ENCODE assay signal across 8 cellular contexts in genomic region chr1:205528887-205529825, GRCh38. TPM values are rescaled to one million over a fixed set of nuclear protein-coding genes. Genes with fewer than 3 reads are reported as not detected.
DNase-seq lines count a peak whose midpoint lies in the region; ATAC-seq and TF ChIP-seq lines count a peak whose summit lies in the region.

No MANE protein-coding gene starts in this region.

- H3K27me3 ChIP-seq in BJ (ENCODE audit: control insufficient read depth, insufficient read depth, low read length), result no peaks in the 10 kb centered on the region; the same call in 1 of the 2 replicates

- ATAC-seq in GM21381 (IDR thresholded peaks at IDR 0.05; ENCODE audit: unreplicated experiment) (peak; percentile 57), left colon (peak; percentile 76), GM18873 (IDR thresholded peaks at IDR 0.05; ENCODE audit: low FRiP score, unreplicated experiment) (no peak)

- peak; percentile 96 for TF ChIP-seq CTCF in BJ (IDR thresholded peaks at IDR 0.05; ENCODE audit: insufficient read depth, low read depth, low read length)

- CTCF ChIA-PET in BJ (lab: Yijun Ruan, JAX), result interaction anchor here (0.7 to 28.3 kb wide), 31 partner anchors 8 to 449 kb away, joined by 3 to 819 read pairs (median 5); partner anchors contain the start of genes CDK18 and ELK4

- no peaks in the 10 kb centered on the region for H3K36me3 ChIP-seq in BJ (ENCODE audit: control insufficient read depth, insufficient read depth, low read length)

- peak overlapping the region; percentile 37 for H3K4me3 ChIP-seq in BJ (ENCODE audit: low read depth, low read length)

- POLR2A ChIA-PET in BJ (lab: Charles Lee), result no interaction called here

- intact Hi-C loops in left colon (cut with DNase I, micrococcal nuclease), result no loop called here

- no peak for DNase-seq in BJ (ENCODE audit: low read depth)
- peak; percentile 77 for DNase-seq in NCI-H2171 (lab: John Stamatoyannopoulos, UW)
- DNase-seq in activated CD4-positive, alpha-beta T cell treated with anti-CD3 and anti-CD28 coated beads for 1 hour, result peak; percentile 73
- peak; percentile 84 for DNase-seq in cerebellar cortex (ENCODE audit: low spot score)
- peak; percentile 63 to 90 for DNase-seq in left colon
- DNase-seq in stimulated activated CD4-positive, alpha-beta T cell treated with anti-CD3 and anti-CD28 coated beads, Interleukin-2, amount 100 ng/mL, for 4 hours (ENCODE audit: low read depth), result peak; percentile 67

RNA-seq across cellular contexts. Expression of gene CDK18, which starts 24.7 kb away (rescaled TPM):
- polyA plus RNA-seq in BJ (2011; rRNA removed), result 0.45 and 0.83 TPM in 2 replicates
- 0.90 and 0.98 TPM in 2 replicates for polyA minus RNA-seq in BJ (2011; rRNA and poly(A)+ RNA removed)
- 10 to 100 TPM; 32.6 to 39.2 TPM for total RNA-seq in left colon
